ENCODE assay signal across 9 cellular contexts in the genomic region with DNA sequence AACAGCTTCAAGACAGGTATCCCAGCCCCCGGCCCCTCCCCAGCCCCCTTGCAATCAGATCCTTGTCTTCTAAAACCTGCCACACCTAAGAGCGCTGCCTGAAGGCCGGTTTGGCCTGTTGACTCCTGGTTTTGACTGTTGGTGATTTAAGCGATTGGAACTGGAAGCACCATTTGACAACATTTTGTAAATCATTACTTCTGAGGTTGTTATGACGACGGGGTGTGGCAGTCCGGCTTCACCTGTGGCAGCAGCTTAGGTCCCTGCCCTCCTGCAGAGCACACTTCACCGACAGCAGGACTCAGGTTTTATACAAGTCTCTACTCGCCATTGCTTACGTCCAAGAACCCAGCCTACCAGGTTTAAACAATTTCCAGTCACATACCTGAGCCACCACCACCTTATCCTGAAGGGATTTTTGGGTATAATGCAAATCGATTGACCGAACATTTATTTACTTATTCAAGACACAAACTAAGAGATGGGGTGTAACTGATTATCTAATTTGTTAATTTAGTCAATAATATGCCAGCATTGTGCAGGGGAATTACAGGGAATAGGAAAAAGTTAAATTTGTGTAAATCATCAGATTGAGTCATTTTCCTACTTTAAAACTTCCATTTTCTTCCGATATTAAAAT. TPM values are rescaled to one million over a fixed set of nuclear protein-coding genes. Genes with fewer than 3 reads are reported as not detected.
DNase-seq lines count a peak whose midpoint lies in the region; ATAC-seq and TF ChIP-seq lines count a peak whose summit lies in the region.
"Had no signal": no experiment of that assay in that cellular context is flagged by ENCODE, and none has a peak within 500 bp of the region (broad histone marks: within the 10 kb centered on the region; RNA-seq: fewer than 3 reads in every experiment).

No MANE protein-coding gene starts in this region.

- TF ChIP-seq CTCF in GM12865 (IDR thresholded peaks at IDR 0.05; ENCODE audit: insufficient read depth, low read depth, low read length, missing control alignments): no peak
- no peak for TF ChIP-seq CTCF in epithelial cell of proximal tubule (conservative IDR thresholded peaks at IDR 0.05; ENCODE audit: low read depth, low read length)
- TF ChIP-seq CTCF in prostate gland (IDR thresholded peaks at IDR 0.05): no peak

- peak overlapping the region; percentile 89 for H3K27ac ChIP-seq in prostate gland

- intact Hi-C loops in prostate gland (cut with DNase I): loop anchor here (5.0 kb wide), 1 partner anchor 61 kb away; no protein-coding TSS in a partner anchor

- DNase-seq in GM12865 (ENCODE audit: low read depth) (peak; percentile 18), NT2/D1 (ENCODE audit: low read depth, low spot score) (no peak), epithelial cell of proximal tubule (ENCODE audit: low read depth) (no peak), prostate gland (ENCODE audit: low spot score) (peak; percentile 44), foreskin melanocyte (no peak), activated gamma-delta T cell treated with Interleukin-2 at 50 U/mL for 16 hours (no peak), anterior cingulate cortex (lab: John Stamatoyannopoulos, UW) (no peak)

- TF ChIP-seq POLR2A in prostate gland (IDR thresholded peaks at IDR 0.05): no peak

- H3K9me3 ChIP-seq in NT2/D1 (ENCODE audit: insufficient read depth, low read length) (no peaks in the 10 kb centered on the region), prostate gland (no peaks in the 10 kb centered on the region)

- H3K9ac ChIP-seq in NT2/D1 (ENCODE audit: insufficient read length, low read depth): peak overlapping the region; percentile 32

- ATAC-seq in GM21360 (IDR thresholded peaks at IDR 0.05; ENCODE audit: unreplicated experiment): no peak

- H3K27me3 ChIP-seq in NT2/D1 (ENCODE audit: insufficient read depth, insufficient read length) (no peaks in the 10 kb centered on the region), prostate gland (replicated peaks; ENCODE audit: insufficient read depth) (no peaks in the 10 kb centered on the region)

- peaks cover 6% of the 10 kb centered on the region for H3K4me1 ChIP-seq in NT2/D1 (ENCODE audit: insufficient read depth, insufficient read length)
- peaks cover 14% of the 10 kb centered on the region for H3K4me1 ChIP-seq in prostate gland (replicated peaks)

- H3K36me3 ChIP-seq in NT2/D1 (ENCODE audit: insufficient read depth, insufficient read length, low read length) (peaks cover 19% of the 10 kb centered on the region), prostate gland (no peaks in the 10 kb centered on the region)

- WGBS in prostate gland: 50% methylated on average over 13 of the region's 13 CpGs

- H3K4me3 ChIP-seq in GM12865 (ENCODE audit: low read depth, low read length): peak overlapping the region; percentile 99
- H3K4me3 ChIP-seq in NT2/D1 (ENCODE audit: insufficient read length, low read depth): peak overlapping the region; percentile 4
- H3K4me3 ChIP-seq in epithelial cell of proximal tubule (ENCODE audit: low read depth, low read length): peak overlapping the region; percentile 86
- H3K4me3 ChIP-seq in prostate gland: peak overlapping the region; percentile 61 to 74

RNA-seq across cellular contexts. Expression of a gene that starts 0.7 kb away (rescaled TPM):
- total RNA-seq in epithelial cell of proximal tubule (65.6 and 87.8 TPM in 2 replicates), prostate gland (100 to 1,000 TPM in 1 of 2 donors, 10 to 100 TPM in 1; 77.4 to 107 TPM)

RNA-seq across cellular contexts. Expression of a gene that starts 33.2 kb away (rescaled TPM):
- total RNA-seq in epithelial cell of proximal tubule: not detected in 2 replicates
- 1,000 to 10,000 TPM; 1,031 to 1,176 TPM for total RNA-seq in prostate gland
- total RNA-seq: T-helper 1 cell treated with Interleukin-12 subunit alpha and Interleukin-12 subunit beta and Interleukin-4 antibody, amounts not matched to agents 30 ng/mL and 1 ng/mL, for 36 hours had no signal

RNA-seq across cellular contexts. Expression of a gene that starts 58.7 kb away (rescaled TPM):
- total RNA-seq in epithelial cell of proximal tubule: 4.8 and 5.4 TPM in 2 replicates
- total RNA-seq in prostate gland: 10 to 100 TPM; 12.8 to 13.8 TPM

Comparison
In these comparisons a context has a peak if more than half of its experiments do, and no peak if none do; other contexts are left out.
1. DNase-seq: peak in GM12865 (single experiment) and prostate gland (single experiment); none in NT2/D1 (single experiment), epithelial cell of proximal tubule (single experiment), foreskin melanocyte (single experiment), activated gamma-delta T cell treated with Interleukin-2 at 50 U/mL for 16 hours (single experiment) and anterior cingulate cortex (0 of 58).
2. H3K4me3 ChIP-seq: peak in every context shown above with its lines; median percentile 99 in GM12865; 86 in epithelial cell of proximal tubule; 68 in prostate gland; 4 in NT2/D1.
3. RNA of a gene that starts 33.2 kb away (total RNA-seq): 1,031 to 1,176 TPM in prostate gland; not detected in epithelial cell of proximal tubule; every median in the first group is over 1,000 times any median in the second.